In the genomic region with DNA sequence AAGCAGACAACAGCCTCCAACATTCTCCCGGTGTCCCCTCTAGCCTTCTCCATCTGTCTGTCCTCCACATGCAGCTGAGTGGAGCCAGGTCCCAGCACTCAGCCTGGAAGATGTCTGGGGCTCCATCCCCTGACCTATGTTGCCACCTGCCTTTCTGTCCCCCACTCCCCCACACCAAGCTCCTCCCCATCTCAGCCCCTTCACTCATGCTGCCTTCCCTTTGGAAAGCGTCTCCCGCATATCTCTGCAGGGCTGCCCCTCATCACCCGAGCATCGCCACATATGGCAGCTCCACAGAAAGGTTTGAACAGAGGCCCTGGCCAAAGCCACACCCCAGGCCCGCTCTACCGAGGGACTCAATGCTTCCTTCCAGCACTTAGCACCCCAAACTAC, we compare ENCODE assay signal across 11 cellular contexts. TPM values are rescaled to one million over a fixed set of nuclear protein-coding genes. Genes with fewer than 3 reads are reported as not detected.
DNase-seq lines count a peak whose midpoint lies in the region; ATAC-seq and TF ChIP-seq lines count a peak whose summit lies in the region.
"Had no signal": no experiment of that assay in that cellular context is flagged by ENCODE, and none has a peak within 500 bp of the region (broad histone marks: within the 10 kb centered on the region; RNA-seq: fewer than 3 reads in every experiment).

No MANE protein-coding gene starts in this region.

- no peak overlapping the region for H2BK120ac ChIP-seq in neuronal stem cell (ENCODE audit: low read depth, low read length)

- H4K8ac ChIP-seq in neuronal stem cell (ENCODE audit: low read depth, low read length) = no peak overlapping the region

- peak overlapping the region; percentile 39 for H2AK5ac ChIP-seq in neuronal stem cell (ENCODE audit: low read depth, low read length)

- peaks cover 1% of the 10 kb centered on the region for H3K79me1 ChIP-seq in neuronal stem cell (ENCODE audit: low read depth, low read length)

- peak overlapping the region; percentile 9 for H2BK15ac ChIP-seq in neuronal stem cell (ENCODE audit: low read length)

- peak overlapping the region; percentile 24 for H3K4ac ChIP-seq in neuronal stem cell (ENCODE audit: low read length)

- no peak overlapping the region for H2AFZ ChIP-seq in neuronal stem cell (ENCODE audit: low read length)

- H3K9ac ChIP-seq in colonic mucosa (ENCODE audit: low read depth in 2 of 2, low read length in 2 of 2) (peak overlapping the region; percentile 14 to 30), neuronal stem cell (ENCODE audit: low read depth, low read length, poor library complexity) (no peak overlapping the region)

- H3K36me3 ChIP-seq in left ventricle myocardium inferior = no peaks in the 10 kb centered on the region
- H3K36me3 ChIP-seq in colonic mucosa = no peaks in the 10 kb centered on the region
- H3K36me3 ChIP-seq in neuronal stem cell (replicated peaks in 1 of 2; ENCODE audit: control insufficient read depth in 2 of 2, insufficient read depth in 2 of 2, low read length in 2 of 2) = peaks cover 0 to 11% of the 10 kb centered on the region in 2 donors
- no peaks in the 10 kb centered on the region for H3K36me3 ChIP-seq in urinary bladder (ENCODE audit: insufficient read depth)

- no CpG with 5 or more reads among the region's 7 CpGs for WGBS in neuronal stem cell (ENCODE audit: extremely low coverage in 2 of 2, insufficient read length in 2 of 2, insufficient replicate concordance in 1 of 2), 2 donors
- 86% methylated on average over 7 of the region's 7 CpGs for WGBS in urinary bladder

- H3K9me3 ChIP-seq in left ventricle myocardium inferior (replicated peaks) (no peaks in the 10 kb centered on the region), colonic mucosa (no peaks in the 10 kb centered on the region), neuronal stem cell (replicated peaks in 1 of 2; ENCODE audit: control insufficient read depth in 2 of 2, insufficient read depth in 1 of 2, low read depth in 1 of 2, low read length in 2 of 2) (no peaks in the 10 kb centered on the region)

- H3K18ac ChIP-seq in neuronal stem cell (ENCODE audit: low read length) = peak overlapping the region; percentile 52

- no peak for TF ChIP-seq CTCF in left ventricle myocardium inferior (IDR thresholded peaks at IDR 0.05; ENCODE audit: borderline replicate concordance)
- no peak for TF ChIP-seq CTCF in colonic mucosa (IDR thresholded peaks at IDR 0.05)

- H4K91ac ChIP-seq in neuronal stem cell (ENCODE audit: low read depth, low read length, poor library complexity) = peak overlapping the region; percentile 64

- ATAC-seq in Right ventricle myocardium inferior = no peak

- POLR2A ChIA-PET in HEK293T (lab: Yijun Ruan, JAX) = interaction anchor here (2.4 kb wide), 1 partner anchor 40 kb away, joined by 8 read pairs; the partner anchor contains the start of gene KDM8

- H3K14ac ChIP-seq in neuronal stem cell (ENCODE audit: low read length) = peak overlapping the region; percentile 14

- H3K4me2 ChIP-seq in neuronal stem cell (ENCODE audit: insufficient read depth, low read length, poor library complexity, severe bottlenecking) = no peak overlapping the region

- peak overlapping the region; percentile 59 for H3K23ac ChIP-seq in neuronal stem cell (ENCODE audit: low read depth, low read length, poor library complexity)

- CTCF ChIA-PET in HEK293T (lab: Yijun Ruan, JAX) = interaction anchor here (1.6 kb wide), 1 partner anchor 9 kb away, joined by 3 read pairs; no protein-coding TSS in a partner anchor

- H3K27me3 ChIP-seq in left ventricle myocardium inferior (ENCODE audit: low read depth) (no peaks in the 10 kb centered on the region), colonic mucosa (no peaks in the 10 kb centered on the region), neuronal stem cell (ENCODE audit: control insufficient read depth in 3 of 3, insufficient read depth in 3 of 3, low read depth in 1 of 3, low read length in 3 of 3) (no peaks in the 10 kb centered on the region)

- intact Hi-C loops in left ventricle myocardium inferior (cut with micrococcal nuclease) = no loop called here
- intact Hi-C loops in Right ventricle myocardium inferior (cut with DNase I) = loop anchor here (5.0 kb wide), 1 partner anchor 73 kb away; no protein-coding TSS in a partner anchor
- intact Hi-C loops in colonic mucosa (cut with DNase I) = loop anchor here (10.0 kb wide), 1 partner anchor 210 kb away; no protein-coding TSS in a partner anchor

- H3K4me3 ChIP-seq in left ventricle myocardium inferior (no peak overlapping the region), colonic mucosa (no peak overlapping the region), neuronal stem cell (ENCODE audit: low read length in 2 of 2) (no peak overlapping the region), urinary bladder (ENCODE audit: low read depth, low read length) (no peak overlapping the region)

- peaks cover 62% of the 10 kb centered on the region for H3K4me1 ChIP-seq in left ventricle myocardium inferior
- peaks cover 22% of the 10 kb centered on the region for H3K4me1 ChIP-seq in colonic mucosa
- H3K4me1 ChIP-seq in neuronal stem cell (ENCODE audit: control insufficient read depth in 2 of 2, insufficient read depth in 1 of 2, low read depth in 1 of 2, low read length in 2 of 2) = peaks cover 10% of the 10 kb centered on the region in 2 donors
- H3K4me1 ChIP-seq in urinary bladder (ENCODE audit: insufficient read depth) = no peaks in the 10 kb centered on the region

- DNase-seq in left ventricle myocardium inferior (no peak), Right ventricle myocardium inferior (ENCODE audit: missing footprints) (no peak), colonic mucosa (no peak), neuronal stem cell (ENCODE audit: low spot score) (no peak), NCI-H524 (lab: John Stamatoyannopoulos, UW) (no peak), HEK293T (ENCODE audit: extremely low spot score) (no peak), NCI-H526 treated with DMSO at 0.1 percent for 48 hours (lab: John Stamatoyannopoulos, UW) (no peak)
- DNase-seq: activated CD4-positive, alpha-beta T cell treated with anti-CD3 and anti-CD28 coated beads, Interleukin-2, amount 50 U/mL, for 4 hours; hypothalamus; NCI-H1930 had no signal

- no peak overlapping the region for H2BK12ac ChIP-seq in neuronal stem cell (ENCODE audit: low read length)

- H2BK5ac ChIP-seq in neuronal stem cell (ENCODE audit: low read length) = no peak overlapping the region

- H3K27ac ChIP-seq in left ventricle myocardium inferior (replicated peaks) (peak overlapping the region; percentile 77), colonic mucosa (peak overlapping the region; percentile 68), neuronal stem cell (replicated peaks; ENCODE audit: low read length) (no peak overlapping the region), urinary bladder (ENCODE audit: low read depth) (peak overlapping the region; percentile 4)

TF ChIP-seq in HEK293T, 16 proteins besides CTCF, POLR2A, EP300 and RAD21:
- TF ChIP-seq PKNOX1 (IDR thresholded peaks at IDR 0.05) (no peak), CTBP1 (IDR thresholded peaks at IDR 0.05; ENCODE audit: borderline replicate concordance) (no peak), TARDBP (IDR thresholded peaks at IDR 0.05) (no peak), ZNF384 (IDR thresholded peaks at IDR 0.05) (no peak), SUZ12 (IDR thresholded peaks at IDR 0.05) (no peak)

RNA-seq across cellular contexts. Expression of gene NSMCE1, which starts 24.2 kb away (rescaled TPM):
- total RNA-seq in left ventricle myocardium inferior (38.6 TPM), Right ventricle myocardium inferior (35.8 TPM), colonic mucosa (10 to 100 TPM; 37.6 to 58.2 TPM), urinary bladder (33.9 TPM)
- polyA plus RNA-seq in neuronal stem cell (2013, experiment 1 of 2) = 54.4 TPM
- 52.8 TPM for polyA plus RNA-seq in neuronal stem cell (2013, experiment 2 of 2)
- polyA plus RNA-seq in urinary bladder = 76.3 TPM

RNA-seq across cellular contexts. Expression of gene KDM8, which starts 41.0 kb away (rescaled TPM):
- total RNA-seq in left ventricle myocardium inferior (3.2 TPM), Right ventricle myocardium inferior (3.5 TPM), colonic mucosa (1 to 10 TPM; 5.2 to 7.1 TPM), urinary bladder (3.3 TPM)
- polyA plus RNA-seq in neuronal stem cell (2013, experiment 1 of 2) = 5.1 TPM
- polyA plus RNA-seq in neuronal stem cell (2013, experiment 2 of 2) = 4.5 TPM
- 4.4 TPM for polyA plus RNA-seq in urinary bladder
